8 cellular contexts compared by ENCODE assay signal in genomic region chr2:205681836-205682238, GRCh38. TPM values are rescaled to one million over a fixed set of nuclear protein-coding genes. Genes with fewer than 3 reads are reported as not detected.
DNase-seq lines count a peak whose midpoint lies in the region; ATAC-seq and TF ChIP-seq lines count a peak whose summit lies in the region.

No MANE protein-coding gene starts in this region.

- H3K9me3 ChIP-seq in BE2C (no peaks in the 10 kb centered on the region), right lobe of liver (no peaks in the 10 kb centered on the region), upper lobe of right lung (no peaks in the 10 kb centered on the region)

- BruUV-seq in MCF 10A (replicated peaks; lab: Mats Ljungman, UMichigan): no TSS peak

- H3K4me1 Mint-ChIP-seq in MCF 10A (ENCODE audit: insufficient read depth, unreplicated experiment): peaks cover 25% of the 10 kb centered on the region

- H3K4me1 ChIP-seq in BE2C (peaks cover 11% of the 10 kb centered on the region), right lobe of liver (peaks cover 0 to 25% (median 2%) of the 10 kb centered on the region in 4 donors), upper lobe of right lung (peaks cover 22% of the 10 kb centered on the region)

- WGBS in right lobe of liver (ENCODE audit: insufficient coverage, low coverage, low lambda C conversion rate, missing lambda C conversion rate): 5% methylated on average over 8 of the region's 42 CpGs

- H3K27me3 ChIP-seq in BE2C (peaks cover 32% of the 10 kb centered on the region), right lobe of liver (peaks cover 0 to 8% of the 10 kb centered on the region in 2 donors), upper lobe of right lung (no peaks in the 10 kb centered on the region)

- CTCF ChIA-PET in MCF 10A (lab: Yijun Ruan, JAX): interaction anchor here (0.7 to 1.3 kb wide), 4 partner anchors 11 to 266 kb away, joined by 3 to 5 read pairs (median 3); no protein-coding TSS in a partner anchor

- intact Hi-C loops in MCF 10A (cut with micrococcal nuclease) (loop anchor here (1.0 to 10.0 kb wide), 8 partner anchors 65 to 1535 kb away; partner anchors contain the start of gene PARD3B), right lobe of liver (cut with DNase I) (no loop called here), upper lobe of right lung (cut with DNase I) (no loop called here)

- ATAC-seq in GM18868 (IDR thresholded peaks at IDR 0.05; ENCODE audit: unreplicated experiment) (peak; percentile 49), right lobe of liver (no peak), upper lobe of right lung (no peak), GM18873 (IDR thresholded peaks at IDR 0.05; ENCODE audit: low FRiP score, unreplicated experiment) (no peak)

- POLR2A ChIA-PET in MCF 10A (lab: Yijun Ruan, JAX): interaction anchor here (0.6 to 1.5 kb wide), 5 partner anchors 11 to 976 kb away, joined by 3 to 5 read pairs (median 3); no protein-coding TSS in a partner anchor

- TF ChIP-seq CTCF in BE2C (IDR thresholded peaks at IDR 0.05; ENCODE audit: low read depth, low read length) (no peak), MCF 10A (IDR thresholded peaks at IDR 0.05; ENCODE audit: unreplicated experiment) (no peak), right lobe of liver (IDR thresholded peaks at IDR 0.05) (no peak), upper lobe of right lung (IDR thresholded peaks at IDR 0.05) (no peak)

- no peaks in the 10 kb centered on the region for H3K27me3 Mint-ChIP-seq in MCF 10A (ENCODE audit: insufficient read depth, unreplicated experiment)

- TF ChIP-seq RAD21 in Ishikawa (IDR thresholded peaks at IDR 0.05; ENCODE audit: low read depth): no peak

- 0 out of 2 replicates have a peak, but pooled peaks have one; percentile 1 for TF ChIP-seq EP300 in Ishikawa (IDR thresholded peaks at IDR 0.05; ENCODE audit: borderline replicate concordance)

- no peak overlapping the region for H3K27ac Mint-ChIP-seq in MCF 10A (ENCODE audit: low read depth, unreplicated experiment)

- H3K9me3 Mint-ChIP-seq in MCF 10A (ENCODE audit: unreplicated experiment): no peaks in the 10 kb centered on the region

- H3K4me3 Mint-ChIP-seq in MCF 10A (ENCODE audit: unreplicated experiment): peak overlapping the region; percentile 86

- H3K36me3 Mint-ChIP-seq in MCF 10A (ENCODE audit: insufficient read depth, unreplicated experiment): no peaks in the 10 kb centered on the region

- no peak for TF ChIP-seq POLR2A in right lobe of liver (IDR thresholded peaks at IDR 0.05)

- peak overlapping the region; percentile 3 to 86 (median 62) for H3K27ac ChIP-seq in right lobe of liver
- H3K27ac ChIP-seq in upper lobe of right lung: peak overlapping the region; percentile 81

- no peaks in the 10 kb centered on the region for H3K36me3 ChIP-seq in BE2C
- no peaks in the 10 kb centered on the region for H3K36me3 ChIP-seq in right lobe of liver
- no peaks in the 10 kb centered on the region for H3K36me3 ChIP-seq in upper lobe of right lung

- H3K4me3 ChIP-seq in BE2C (ENCODE audit: low read depth, low read length) (peak overlapping the region; percentile 66), right lobe of liver (peak overlapping the region; percentile 51 to 56 (median 52)), upper lobe of right lung (peak overlapping the region; percentile 72)

- DNase-seq in BE2C (peak; percentile 55), MCF 10A (ENCODE audit: unreplicated experiment) (no peak), right lobe of liver (no peak), upper lobe of right lung (peak; percentile 71), RKO (ENCODE audit: low spot score) (no peak)

TF ChIP-seq in Ishikawa, 13 proteins besides CTCF, POLR2A, EP300 and RAD21:
- TF ChIP-seq ZBTB7A (IDR thresholded peaks at IDR 0.05; ENCODE audit: low read depth): peak; percentile 27; the same call in 1 of the 2 replicates
- TF ChIP-seq YY1 (IDR thresholded peaks at IDR 0.05; ENCODE audit: low read depth): no peak

RNA-seq across cellular contexts. Expression of gene NRP2, which starts 0.5 kb away (rescaled TPM):
- polyA plus RNA-seq in BE2C (2012; ENCODE audit: insufficient read depth, insufficient read length, low read depth): 18.9 TPM
- total RNA-seq in MCF 10A (2022): 6.7 and 10.3 TPM in 2 replicates
- total RNA-seq in right lobe of liver: 10 to 100 TPM in 3 of 6 experiments, 1 to 10 TPM in 3; 5.5 to 23.7 (median 8.6) TPM
- total RNA-seq in upper lobe of right lung: 75.3 TPM

Comparison
In these comparisons a context has a peak if more than half of its experiments do, and no peak if none do; other contexts are left out.
1. DNase-seq: peak in BE2C (single experiment) and upper lobe of right lung (single experiment); none in MCF 10A (single experiment), right lobe of liver (0 of 3) and RKO (single experiment).
2. Peak in every context shown above with its lines, with median percentiles within 50 percentile points of each other: H3K4me3 ChIP-seq.